In the genomic region with DNA sequence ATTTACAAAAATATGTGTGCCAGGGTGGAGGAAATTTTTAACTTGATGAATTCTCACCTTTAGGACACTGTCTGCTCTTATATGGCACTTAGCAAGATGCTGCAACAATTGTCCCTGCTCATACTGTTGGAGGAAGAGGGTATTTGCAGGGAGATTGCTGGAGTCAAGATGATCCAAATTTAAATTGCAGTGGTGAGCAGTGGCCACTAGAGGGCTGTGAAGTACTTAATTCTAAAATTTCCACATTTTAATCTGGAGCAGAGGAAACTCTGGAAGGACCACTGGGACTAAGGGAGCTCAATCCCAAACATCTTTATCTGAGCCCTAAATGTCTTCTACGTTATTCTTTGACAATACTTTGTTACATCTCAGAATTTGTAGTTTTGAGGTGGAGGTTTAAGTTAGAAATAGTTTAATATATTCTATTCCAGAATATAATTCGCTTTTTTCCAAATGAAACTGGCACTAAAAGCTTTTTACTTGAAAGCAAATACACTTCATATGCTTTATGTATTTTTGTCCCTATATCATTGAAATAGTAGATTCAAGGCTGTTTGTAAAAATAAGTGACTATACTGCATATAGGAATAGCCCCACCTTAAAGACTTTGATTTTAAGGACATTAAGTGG, we compare ENCODE assay signal across 9 cellular contexts. TPM values are rescaled to one million over a fixed set of nuclear protein-coding genes. Genes with fewer than 3 reads are reported as not detected.
A peak's percentile ranks its signal among the peaks of the same experiment; 100 is the strongest.
DNase-seq lines count a peak whose midpoint lies in the region; ATAC-seq and TF ChIP-seq lines count a peak whose summit lies in the region.
"Had no signal": no experiment of that assay in that cellular context is flagged by ENCODE, and none has a peak within 500 bp of the region (broad histone marks: within the 10 kb centered on the region; RNA-seq: fewer than 3 reads in every experiment).

No MANE protein-coding gene starts in this region.

- no peaks in the 10 kb centered on the region for H3K4me1 Mint-ChIP-seq in T-helper 17 cell
- no peaks in the 10 kb centered on the region for H3K4me1 Mint-ChIP-seq in osteocyte (ENCODE audit: unreplicated experiment)
- H3K4me1 Mint-ChIP-seq: central memory CD8-positive, alpha-beta T cell had no signal

- H3K9me3 Mint-ChIP-seq in osteocyte (ENCODE audit: unreplicated experiment) = no peaks in the 10 kb centered on the region
- H3K9me3 Mint-ChIP-seq: central memory CD8-positive, alpha-beta T cell had no signal

- H3K27me3 Mint-ChIP-seq in T-helper 17 cell (peaks cover 18% of the 10 kb centered on the region), osteocyte (ENCODE audit: unreplicated experiment) (peaks cover 21% of the 10 kb centered on the region)

- no peaks in the 10 kb centered on the region for H3K9me3 ChIP-seq in T-helper 17 cell (ENCODE audit: control insufficient read depth, low read length, poor library complexity, severe bottlenecking)

- ATAC-seq in GM21786 (IDR thresholded peaks at IDR 0.05; ENCODE audit: unreplicated experiment) = peak; percentile 65
- ATAC-seq in T-helper 17 cell = peak; percentile 46
- no peak for ATAC-seq in esophagus mucosa

- peak; percentile 86 for TF ChIP-seq CTCF in osteocyte (IDR thresholded peaks at IDR 0.05)

- H3K36me3 Mint-ChIP-seq in T-helper 17 cell (ENCODE audit: low read depth) = no peaks in the 10 kb centered on the region
- H3K36me3 Mint-ChIP-seq in osteocyte (ENCODE audit: unreplicated experiment) = no peaks in the 10 kb centered on the region

- no peak overlapping the region for H3K4me3 Mint-ChIP-seq in T-helper 17 cell
- no peak overlapping the region for H3K4me3 Mint-ChIP-seq in osteocyte (ENCODE audit: unreplicated experiment)
- H3K4me3 Mint-ChIP-seq: central memory CD8-positive, alpha-beta T cell had no signal

- H3K27ac Mint-ChIP-seq in T-helper 17 cell (no peak overlapping the region), osteocyte (ENCODE audit: unreplicated experiment) (no peak overlapping the region)

- peak; percentile 25 for DNase-seq in activated CD4-positive, alpha-beta T cell treated with anti-CD3 and anti-CD28 coated beads for 48 hours
- no peak for DNase-seq in activated CD4-positive, alpha-beta T cell treated with anti-CD3 and anti-CD28 coated beads for 1 hour
- DNase-seq in NCI-H1092 (lab: John Stamatoyannopoulos, UW) = peak; percentile 30
- peak in 1 of 3 donors; percentile 13 for DNase-seq in T-helper 17 cell
- peak; percentile 74 for DNase-seq in fibroblast of peridontal ligament (ENCODE audit: extremely low read depth)
- no peak for DNase-seq in osteocyte (ENCODE audit: extremely low spot score, unreplicated experiment)

RNA-seq across cellular contexts. Expression of a gene that starts 33.0 kb away (rescaled TPM):
- under 1 TPM in 1 of 2 donors, not detected in 1; 0.27 TPM for total RNA-seq in T-helper 17 cell
- total RNA-seq in osteocyte = not detected in 2 replicates
- not detected for total RNA-seq in esophagus mucosa

Comparison
In these comparisons a context has a peak if more than half of its experiments do, and no peak if none do; other contexts are left out.
1. DNase-seq: peak in activated CD4-positive, alpha-beta T cell treated with anti-CD3 and anti-CD28 coated beads for 48 hours (single experiment), NCI-H1092 (single experiment) and fibroblast of peridontal ligament (single experiment); none in activated CD4-positive, alpha-beta T cell treated with anti-CD3 and anti-CD28 coated beads for 1 hour (single experiment) and osteocyte (single experiment).